2 cellular contexts compared by ENCODE assay signal in the genomic region with DNA sequence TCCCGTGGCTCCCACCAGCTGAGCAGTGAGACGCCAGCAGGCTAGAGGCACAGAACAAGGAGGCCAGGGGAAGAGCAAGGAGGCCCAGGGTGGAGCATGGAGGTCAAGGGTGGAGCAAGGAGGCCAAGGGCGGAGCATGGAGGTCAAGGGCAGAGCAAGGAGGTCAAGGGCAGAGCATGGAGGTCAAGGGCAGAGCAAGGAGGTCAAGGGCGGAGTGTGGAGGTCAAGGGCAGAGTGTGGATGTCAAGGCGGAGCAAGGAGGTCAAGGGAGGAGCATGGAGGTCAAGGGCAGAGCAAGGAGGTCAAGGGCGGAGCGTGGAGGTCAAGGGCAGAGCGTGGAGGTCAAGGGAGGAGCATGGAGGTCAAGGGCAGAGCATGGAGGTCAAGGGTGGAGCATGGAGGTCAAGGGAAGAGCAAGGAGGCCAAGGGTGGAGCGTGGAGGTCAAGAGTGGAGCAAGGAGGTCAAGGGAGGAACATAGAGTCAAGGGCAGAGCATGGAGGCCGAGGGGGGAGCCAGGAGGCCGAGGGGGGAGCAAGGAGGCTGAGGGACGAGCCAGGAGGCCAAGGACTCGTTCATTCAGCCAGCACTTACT.
TF ChIP-seq lines count a peak whose summit lies in the region.

No MANE protein-coding gene starts in this region.

TF ChIP-seq in A549, 52 proteins besides CTCF, POLR2A, EP300 and RAD21:
- no peak for TF ChIP-seq HOXA7 (CRISPR knock-in tag; IDR thresholded peaks at IDR 0.05)
- TF ChIP-seq ESRRA (IDR thresholded peaks at IDR 0.05; ENCODE audit: borderline replicate concordance, low read length) = peak; percentile 100
- no peak for TF ChIP-seq CHD2 (IDR thresholded peaks at IDR 0.05; ENCODE audit: low read length, partially characterized antibody)
- no peak for TF ChIP-seq FOSB (CRISPR knock-in tag; IDR thresholded peaks at IDR 0.05)
- TF ChIP-seq HOXB13 (CRISPR knock-in tag; IDR thresholded peaks at IDR 0.05; ENCODE audit: low read depth) = no peak
- TF ChIP-seq REST (IDR thresholded peaks at IDR 0.05) = no peak

TF ChIP-seq in HCT116, 20 proteins besides CTCF, POLR2A, EP300 and RAD21:
- TF ChIP-seq REST (IDR thresholded peaks at IDR 0.05; ENCODE audit: low read depth) (no peak), ZNF274 (IDR thresholded peaks at IDR 0.05; ENCODE audit: low read depth, low read length) (no peak), EGR1 (IDR thresholded peaks at IDR 0.05; ENCODE audit: low read depth) (no peak), SP1 (IDR thresholded peaks at IDR 0.05; ENCODE audit: low read depth) (no peak), ZFX (IDR thresholded peaks at IDR 0.05) (no peak), TCF7L2 (IDR thresholded peaks at IDR 0.05; ENCODE audit: borderline replicate concordance, extremely low read depth, insufficient read depth, insufficient read length) (no peak), CBX3 (IDR thresholded peaks at IDR 0.05; ENCODE audit: low read depth) (no peak), EZH2 (IDR thresholded peaks at IDR 0.05) (no peak), EZH2phosphoT487 (IDR thresholded peaks at IDR 0.05; ENCODE audit: borderline replicate concordance) (no peak), SRF (IDR thresholded peaks at IDR 0.05; ENCODE audit: low read depth) (no peak), SIN3A (IDR thresholded peaks at IDR 0.05; ENCODE audit: low read depth) (no peak), CEBPB (IDR thresholded peaks at IDR 0.05; ENCODE audit: low read depth) (no peak), ELF1 (IDR thresholded peaks at IDR 0.05; ENCODE audit: borderline replicate concordance, low read depth) (no peak), YY1 (IDR thresholded peaks at IDR 0.05; ENCODE audit: extremely low read depth, insufficient replicate concordance, low read depth, low read length) (no peak), ZBTB33 (IDR thresholded peaks at IDR 0.05; ENCODE audit: extremely low read depth, insufficient replicate concordance, low read length) (no peak), FOSL1 (IDR thresholded peaks at IDR 0.05; ENCODE audit: low read depth) (no peak), POLR2AphosphoS5 (IDR thresholded peaks at IDR 0.05; ENCODE audit: low read depth, low read length) (no peak)
- TF ChIP-seq, protein P1, sequence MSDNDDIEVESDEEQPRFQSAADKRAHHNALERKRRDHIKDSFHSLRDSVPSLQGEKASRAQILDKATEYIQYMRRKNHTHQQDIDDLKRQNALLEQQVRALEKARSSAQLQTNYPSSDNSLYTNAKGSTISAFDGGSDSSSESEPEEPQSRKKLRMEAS (IDR thresholded peaks at IDR 0.05) = no peak
- TF ChIP-seq, protein P2, sequence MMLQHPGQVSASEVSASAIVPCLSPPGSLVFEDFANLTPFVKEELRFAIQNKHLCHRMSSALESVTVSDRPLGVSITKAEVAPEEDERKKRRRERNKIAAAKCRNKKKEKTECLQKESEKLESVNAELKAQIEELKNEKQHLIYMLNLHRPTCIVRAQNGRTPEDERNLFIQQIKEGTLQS (IDR thresholded peaks at IDR 0.05) = no peak
